Comparison of ENCODE assay signal across 11 cellular contexts in genomic region chrX:65528293-65528692, GRCh38.
"Had no signal": no experiment of that assay in that cellular context is flagged by ENCODE, and none has a peak within 500 bp of the region (broad histone marks: within the 10 kb centered on the region; RNA-seq: fewer than 3 reads in every experiment).

No MANE protein-coding gene starts in this region.

- ATAC-seq: activated CD4-positive, CD25-positive, alpha-beta regulatory T cell treated with anti-CD3 and anti-CD28 coated beads, Interleukin-2, amount 50 U/mL, for 24 hours; gastroesophageal sphincter; stimulated activated naive CD8-positive, alpha-beta T cell treated with anti-CD3 and anti-CD28 coated beads, Interleukin-15, Interleukin-2, amounts not matched to agents 100 U/mL and 50 U/mL, for 24 hours had no signal

- H3K36me3 ChIP-seq: colonic mucosa, transverse colon had no signal

- H3K4me1 ChIP-seq: colonic mucosa had no signal

- H3K27me3 ChIP-seq: colonic mucosa, gastroesophageal sphincter, hepatocyte, neutrophil, right lobe of liver, testis, transverse colon had no signal

- H3K27ac ChIP-seq: colonic mucosa, gastroesophageal sphincter, hepatocyte, neutrophil, right lobe of liver, testis, transverse colon, WERI-Rb-1 had no signal

- DNase-seq: cerebellar nuclear complex had no signal

- H3K9me3 ChIP-seq: colonic mucosa, gastroesophageal sphincter, neutrophil, right lobe of liver, testis, transverse colon had no signal

- H2AFZ ChIP-seq: hepatocyte had no signal

- H3K4me2 ChIP-seq: hepatocyte had no signal

- H3K4me3 ChIP-seq: colonic mucosa, gastroesophageal sphincter, hepatocyte, right lobe of liver, testis, transverse colon had no signal
